19 cellular contexts compared by ENCODE assay signal in genomic region chr5:42571626-42571960, GRCh38.
DNase-seq lines count a peak whose midpoint lies in the region; ATAC-seq, FAIRE-seq and TF ChIP-seq lines count a peak whose summit lies in the region.
"Had no signal": no experiment of that assay in that cellular context is flagged by ENCODE, and none has a peak within 500 bp of the region (broad histone marks: within the 10 kb centered on the region; RNA-seq: fewer than 3 reads in every experiment).

No MANE protein-coding gene starts in this region.

- peaks cover 54% of the 10 kb centered on the region for H3K4me1 ChIP-seq in psoas muscle
- peaks cover 0 to 31% (median 21%) of the 10 kb centered on the region in 5 donors for H3K4me1 ChIP-seq in subcutaneous abdominal adipose tissue (ENCODE audit: control insufficient read depth in 5 of 5, insufficient read depth in 5 of 5, low read length in 5 of 5)
- no peaks in the 10 kb centered on the region for H3K4me1 ChIP-seq in small intestine (ENCODE audit: control insufficient read depth in 2 of 2, insufficient read depth in 1 of 2, low read depth in 1 of 2, low read length in 1 of 2)
- H3K4me1 ChIP-seq in Caco-2 = no peaks in the 10 kb centered on the region
- H3K4me1 ChIP-seq: BE2C, HAP-1 had no signal

- intact Hi-C loops in left ventricle myocardium superior (cut with micrococcal nuclease) = no loop called here
- intact Hi-C loops in cardiac septum (cut with DNase I) = no loop called here
- intact Hi-C loops in psoas muscle (cut with DNase I) = no loop called here
- intact Hi-C loops in Caco-2 (cut with micrococcal nuclease; ENCODE audit: unreplicated experiment) = loop anchor here (5.0 kb wide), 1 partner anchor 54 kb away; no protein-coding TSS in a partner anchor

- H3K27me3 Mint-ChIP-seq in Caco-2 (ENCODE audit: insufficient read depth, unreplicated experiment) = no peaks in the 10 kb centered on the region

- ATAC-seq in left ventricle myocardium superior (peak; percentile 39), psoas muscle (no peak), HG02973 (IDR thresholded peaks at IDR 0.05; ENCODE audit: unreplicated experiment) (no peak)

- no peaks in the 10 kb centered on the region for H3K4me1 Mint-ChIP-seq in Caco-2 (ENCODE audit: low read depth, unreplicated experiment)
- H3K4me1 Mint-ChIP-seq: CD4-positive, CD25-positive, alpha-beta regulatory T cell; CD8-positive, alpha-beta memory T cell had no signal

- no peaks in the 10 kb centered on the region for H3K9me3 ChIP-seq in psoas muscle
- no peaks in the 10 kb centered on the region for H3K9me3 ChIP-seq in subcutaneous abdominal adipose tissue (ENCODE audit: control insufficient read depth in 5 of 5, low read length in 5 of 5)
- H3K9me3 ChIP-seq in small intestine (ENCODE audit: control insufficient read depth, low read depth) = no peaks in the 10 kb centered on the region
- no peaks in the 10 kb centered on the region for H3K9me3 ChIP-seq in Caco-2
- H3K9me3 ChIP-seq: BE2C, HAP-1 had no signal

- peak overlapping the region in 1 of 5 donors; percentile 2 for H3K9ac ChIP-seq in subcutaneous abdominal adipose tissue (ENCODE audit: low read length in 5 of 5)
- H3K9ac ChIP-seq: GM23248 had no signal

- 26 to 39% (median 36%) methylated on average over 3 of the region's 3 CpGs for WGBS in psoas muscle, 3 donors
- WGBS in small intestine, 3 donors = 85 to 89% (median 89%) methylated on average over 3 of the region's 3 CpGs

- H3K4me3 Mint-ChIP-seq in Caco-2 (ENCODE audit: unreplicated experiment) = no peak overlapping the region
- H3K4me3 Mint-ChIP-seq: CD4-positive, CD25-positive, alpha-beta regulatory T cell; CD8-positive, alpha-beta memory T cell had no signal

- H3K9me3 Mint-ChIP-seq in Caco-2 (ENCODE audit: unreplicated experiment) = no peaks in the 10 kb centered on the region
- H3K9me3 Mint-ChIP-seq: CD4-positive, CD25-positive, alpha-beta regulatory T cell; CD8-positive, alpha-beta memory T cell had no signal

- H3K27ac ChIP-seq in psoas muscle (peak overlapping the region; percentile 41), subcutaneous abdominal adipose tissue (ENCODE audit: low read depth, low read length) (peak overlapping the region; percentile 54), small intestine (ENCODE audit: low read depth in 1 of 2, low read length in 1 of 2) (no peak overlapping the region)
- H3K27ac ChIP-seq: GM23248 had no signal

- H3K27me3 ChIP-seq in psoas muscle (ENCODE audit: insufficient read depth in 3 of 3, low read length in 2 of 3) = no peaks in the 10 kb centered on the region
- H3K27me3 ChIP-seq in subcutaneous abdominal adipose tissue (ENCODE audit: control insufficient read depth in 5 of 5, insufficient read depth in 4 of 5, low read length in 5 of 5) = no peaks in the 10 kb centered on the region
- H3K27me3 ChIP-seq in small intestine (ENCODE audit: control insufficient read depth in 2 of 2, insufficient read depth in 2 of 2, low read length in 2 of 2) = no peaks in the 10 kb centered on the region
- H3K27me3 ChIP-seq in Caco-2 (replicated peaks; ENCODE audit: control insufficient read depth, insufficient read depth, low read length) = no peaks in the 10 kb centered on the region
- H3K27me3 ChIP-seq: BE2C had no signal

- DNase-seq in left ventricle myocardium superior = no peak
- DNase-seq in cardiac septum (ENCODE audit: low spot score) = no peak
- peak; percentile 49 for DNase-seq in inferior parietal cortex (ENCODE audit: extremely low spot score)
- DNase-seq in psoas muscle = no peak
- no peak for DNase-seq in small intestine
- DNase-seq in Caco-2 = no peak
- DNase-seq: BE2C; C1 segment of cervical spinal cord; CD4-positive, CD25-positive, alpha-beta regulatory T cell; CD8-positive, alpha-beta memory T cell; COR-L47 had no signal

- no peak for TF ChIP-seq CTCF in psoas muscle (IDR thresholded peaks at IDR 0.05)
- TF ChIP-seq CTCF in Caco-2 (IDR thresholded peaks at IDR 0.05; ENCODE audit: insufficient read depth in 1 of 2, low read depth in 1 of 2, low read length in 1 of 2, severe bottlenecking in 1 of 2, unreplicated experiment in 1 of 2) = no peak

- no peak for FAIRE-seq in small intestine (lab: Jason Lieb, UNC)
- FAIRE-seq: D721Med, G401.6, GM12892, GM18507 had no signal

- POLR2A ChIA-PET in Caco-2 (lab: Charles Lee) = no interaction called here

- H3K36me3 Mint-ChIP-seq in Caco-2 (ENCODE audit: insufficient read depth, unreplicated experiment) = no peaks in the 10 kb centered on the region
- H3K36me3 Mint-ChIP-seq: CD4-positive, CD25-positive, alpha-beta regulatory T cell; CD8-positive, alpha-beta memory T cell had no signal

- no peak overlapping the region for H3K4me3 ChIP-seq in psoas muscle
- no peak overlapping the region for H3K4me3 ChIP-seq in subcutaneous abdominal adipose tissue (ENCODE audit: low read depth in 1 of 5, low read length in 5 of 5)
- no peak overlapping the region for H3K4me3 ChIP-seq in small intestine (ENCODE audit: low read depth in 1 of 2, low read length in 2 of 2)
- H3K4me3 ChIP-seq in Caco-2 (ENCODE audit: low read depth, low read length) = no peak overlapping the region
- H3K4me3 ChIP-seq: GM23248, HAP-1 had no signal

- no peak overlapping the region for H3K27ac Mint-ChIP-seq in Caco-2 (ENCODE audit: unreplicated experiment)
- H3K27ac Mint-ChIP-seq: CD4-positive, CD25-positive, alpha-beta regulatory T cell; CD8-positive, alpha-beta memory T cell had no signal

- CTCF ChIA-PET in Caco-2 (lab: Charles Lee) = no interaction called here

- peaks cover 0 to 3% of the 10 kb centered on the region in 2 donors for H3K36me3 ChIP-seq in psoas muscle (ENCODE audit: insufficient read depth in 1 of 2, low read depth in 1 of 2)
- H3K36me3 ChIP-seq in subcutaneous abdominal adipose tissue (ENCODE audit: control insufficient read depth in 5 of 5, insufficient read depth in 5 of 5, low read length in 5 of 5) = peaks cover 0 to 8% (median 5%) of the 10 kb centered on the region in 5 donors
- no peaks in the 10 kb centered on the region for H3K36me3 ChIP-seq in small intestine (ENCODE audit: control insufficient read depth in 2 of 2, insufficient read depth in 2 of 2, low read length in 2 of 2)
- no peaks in the 10 kb centered on the region for H3K36me3 ChIP-seq in Caco-2 (ENCODE audit: control insufficient read depth, insufficient read depth, low read length)
- H3K36me3 ChIP-seq: BE2C, HAP-1 had no signal

- no TSS peak for BruUV-seq in Caco-2 (replicated peaks; lab: Mats Ljungman, UMichigan)

Comparison
In these comparisons a context has a peak if more than half of its experiments do, and no peak if none do; other contexts are left out.
1. H3K27ac ChIP-seq: peak in psoas muscle (single experiment) and subcutaneous abdominal adipose tissue (single experiment); none in small intestine (0 of 2).